ENCODE assay signal across 31 cellular contexts in genomic region chr19:38412961-38413360, GRCh38. TPM values are rescaled to one million over a fixed set of nuclear protein-coding genes. Genes with fewer than 3 reads are reported as not detected.
"Had no signal": no experiment of that assay in that cellular context is flagged by ENCODE, and none has a peak within 500 bp of the region (broad histone marks: within the 10 kb centered on the region; RNA-seq: fewer than 3 reads in every experiment).

No MANE protein-coding gene starts in this region.

- H3K27me3 Mint-ChIP-seq: naive B cell; stimulated activated memory B cell treated with anti-CD40 and anti-IgM and Interleukin-4, amounts not matched to agents 10 μg/mL and 1 μg/mL and 100 μg/mL, for 72 hours; stimulated activated naive CD8-positive, alpha-beta T cell treated with anti-CD3 and anti-CD28 coated beads, Interleukin-15, amount 100 ng/mL, for 72 hours had no signal

- DNase-seq: activated CD4-positive, alpha-beta T cell treated with anti-CD3 and anti-CD28 coated beads for 4 hours; activated CD4-positive, alpha-beta T cell treated with anti-CD3 and anti-CD28 coated beads, Interleukin-2, amount 50 U/mL, for 4 hours; activated CD4-positive, CD25-positive, alpha-beta regulatory T cell; activated naive CD4-positive, alpha-beta T cell; activated T-cell treated with anti-CD3 and anti-CD28 coated beads for 4 hours; activated T-cell treated with anti-CD3 and anti-CD28 coated beads, Interleukin-2, amount 50 U/mL, for 72 hours; anterior cingulate cortex; body of pancreas; dermis blood vessel endothelial cell; effector CD4-positive, alpha-beta T cell; esophagus squamous epithelium; foreskin melanocyte; heart right ventricle; left ventricle myocardium superior; naive B cell; nephron progenitor cell; nucleus accumbens; retina; sigmoid colon; small intestine; stimulated activated CD4-positive, alpha-beta T cell treated with anti-CD3 and anti-CD28 coated beads, Interleukin-4, amount 100 ng/mL, for 24 hours; stimulated activated naive CD8-positive, alpha-beta T cell treated with anti-CD3 and anti-CD28 coated beads, Interleukin-15, amount 100 ng/mL, for 72 hours; substantia nigra; uterus had no signal

- H3K27me3 ChIP-seq: pancreas, uterus had no signal

- H3K36me3 ChIP-seq: pancreas, prostate gland, uterus had no signal

- H3K4me1 ChIP-seq: pancreas, prostate gland, uterus had no signal

- H3K27ac Mint-ChIP-seq: activated naive CD4-positive, alpha-beta T cell treated with anti-CD3 and anti-CD28 coated beads, Interleukin-2, amount 50 U/mL, for 72 hours; activated T-cell treated with anti-CD3 and anti-CD28 coated beads, Interleukin-2, amount 50 U/mL, for 72 hours; naive B cell; nephron progenitor cell; stimulated activated memory B cell treated with anti-CD40 and anti-IgM and Interleukin-4, amounts not matched to agents 10 μg/mL and 1 μg/mL and 100 μg/mL, for 72 hours; stimulated activated naive CD8-positive, alpha-beta T cell treated with anti-CD3 and anti-CD28 coated beads, Interleukin-15, amount 100 ng/mL, for 72 hours; type B pancreatic cell had no signal

- H3K9me3 Mint-ChIP-seq: activated naive CD4-positive, alpha-beta T cell treated with anti-CD3 and anti-CD28 coated beads, Interleukin-2, amount 50 U/mL, for 72 hours; activated T-cell treated with anti-CD3 and anti-CD28 coated beads, Interleukin-2, amount 50 U/mL, for 72 hours; naive B cell; nephron progenitor cell; stimulated activated memory B cell treated with anti-CD40 and anti-IgM and Interleukin-4, amounts not matched to agents 10 μg/mL and 1 μg/mL and 100 μg/mL, for 72 hours; stimulated activated naive CD8-positive, alpha-beta T cell treated with anti-CD3 and anti-CD28 coated beads, Interleukin-15, amount 100 ng/mL, for 72 hours; type B pancreatic cell had no signal

- H3K4me3 ChIP-seq: body of pancreas, esophagus squamous epithelium, heart right ventricle, pancreas, prostate gland, sigmoid colon, uterus had no signal

- H3K4me3 Mint-ChIP-seq: activated T-cell treated with anti-CD3 and anti-CD28 coated beads, Interleukin-2, amount 50 U/mL, for 72 hours; naive B cell; nephron progenitor cell; stimulated activated memory B cell treated with anti-CD40 and anti-IgM and Interleukin-4, amounts not matched to agents 10 μg/mL and 1 μg/mL and 100 μg/mL, for 72 hours; stimulated activated naive CD8-positive, alpha-beta T cell treated with anti-CD3 and anti-CD28 coated beads, Interleukin-15, amount 100 ng/mL, for 72 hours; type B pancreatic cell had no signal

- H3K9me3 ChIP-seq: body of pancreas, esophagus squamous epithelium, heart right ventricle, pancreas, prostate gland, sigmoid colon, uterus had no signal

- ATAC-seq: activated naive CD4-positive, alpha-beta T cell treated with anti-CD3 and anti-CD28 coated beads, Interleukin-2, amount 50 U/mL, for 72 hours; activated T-cell treated with anti-CD3 and anti-CD28 coated beads, Interleukin-2, amount 50 U/mL, for 72 hours; body of pancreas; heart right ventricle; left ventricle myocardium superior; pancreas; stimulated activated memory B cell treated with anti-CD40 and anti-IgM and Interleukin-4, amounts not matched to agents 10 μg/mL and 1 μg/mL and 100 μg/mL, for 72 hours; stimulated activated naive CD8-positive, alpha-beta T cell treated with anti-CD3 and anti-CD28 coated beads, Interleukin-15, amount 100 ng/mL, for 72 hours had no signal

- H3K27ac ChIP-seq: body of pancreas, esophagus squamous epithelium, heart right ventricle, pancreas, prostate gland, sigmoid colon, uterus had no signal

- H3K36me3 Mint-ChIP-seq: activated naive CD4-positive, alpha-beta T cell treated with anti-CD3 and anti-CD28 coated beads, Interleukin-2, amount 50 U/mL, for 72 hours; type B pancreatic cell had no signal

RNA-seq across cellular contexts. Expression of gene RASGRP4, which starts 13.1 kb away (rescaled TPM):
- total RNA-seq: dermis blood vessel endothelial cell, glomerular endothelial cell, lung microvascular endothelial cell had no signal

RNA-seq across cellular contexts. Expression of gene RYR1, which starts 20.5 kb away (rescaled TPM):
- total RNA-seq: lung microvascular endothelial cell had no signal

RNA-seq across cellular contexts. Expression of gene GGN, which starts 25.1 kb away (rescaled TPM):
- total RNA-seq: lung microvascular endothelial cell, sigmoid colon had no signal
